Comparison of ENCODE assay signal across 1 cellular context in the genomic region with DNA sequence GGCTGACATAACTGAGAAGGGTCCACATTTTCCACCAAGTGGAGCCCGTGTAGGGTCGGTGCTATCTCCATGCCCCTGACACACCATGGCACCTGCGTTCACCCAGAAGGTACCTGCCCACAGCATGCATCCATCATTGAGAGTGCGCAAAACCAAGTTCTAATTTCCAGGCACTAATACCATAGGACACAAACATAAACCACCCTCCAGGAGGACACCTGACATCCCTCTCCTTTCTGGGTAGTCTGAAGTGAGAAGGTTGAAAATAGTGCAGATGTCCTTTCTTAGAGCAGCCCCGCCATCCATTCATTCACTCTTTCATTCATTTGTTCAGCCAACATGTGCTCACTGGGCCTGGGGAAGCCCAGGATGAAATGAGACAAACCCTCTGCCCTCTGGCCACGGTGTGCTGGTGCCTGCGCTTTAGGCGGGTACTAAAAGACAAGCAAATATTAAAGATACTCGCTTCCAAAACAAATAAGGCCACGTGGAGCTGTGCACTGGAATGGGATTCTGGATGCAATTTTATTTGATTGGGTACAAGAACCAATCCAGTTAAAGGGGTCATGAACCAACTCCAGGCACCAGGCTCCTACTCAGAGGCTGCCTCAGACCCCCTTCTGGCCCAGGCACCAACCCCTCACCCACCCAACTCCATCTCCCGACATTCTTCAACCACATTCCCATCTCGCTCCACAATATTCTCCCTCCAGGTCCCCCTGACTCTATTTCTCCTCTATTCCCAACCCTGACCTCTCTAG.
A peak's percentile ranks its signal among the peaks of the same experiment; 100 is the strongest.
TF ChIP-seq lines count a peak whose summit lies in the region.

No MANE protein-coding gene starts in this region.

TF ChIP-seq in liver, 16 proteins besides CTCF, POLR2A, EP300 and RAD21 (continued from another document):
- TF ChIP-seq, protein P1, sequence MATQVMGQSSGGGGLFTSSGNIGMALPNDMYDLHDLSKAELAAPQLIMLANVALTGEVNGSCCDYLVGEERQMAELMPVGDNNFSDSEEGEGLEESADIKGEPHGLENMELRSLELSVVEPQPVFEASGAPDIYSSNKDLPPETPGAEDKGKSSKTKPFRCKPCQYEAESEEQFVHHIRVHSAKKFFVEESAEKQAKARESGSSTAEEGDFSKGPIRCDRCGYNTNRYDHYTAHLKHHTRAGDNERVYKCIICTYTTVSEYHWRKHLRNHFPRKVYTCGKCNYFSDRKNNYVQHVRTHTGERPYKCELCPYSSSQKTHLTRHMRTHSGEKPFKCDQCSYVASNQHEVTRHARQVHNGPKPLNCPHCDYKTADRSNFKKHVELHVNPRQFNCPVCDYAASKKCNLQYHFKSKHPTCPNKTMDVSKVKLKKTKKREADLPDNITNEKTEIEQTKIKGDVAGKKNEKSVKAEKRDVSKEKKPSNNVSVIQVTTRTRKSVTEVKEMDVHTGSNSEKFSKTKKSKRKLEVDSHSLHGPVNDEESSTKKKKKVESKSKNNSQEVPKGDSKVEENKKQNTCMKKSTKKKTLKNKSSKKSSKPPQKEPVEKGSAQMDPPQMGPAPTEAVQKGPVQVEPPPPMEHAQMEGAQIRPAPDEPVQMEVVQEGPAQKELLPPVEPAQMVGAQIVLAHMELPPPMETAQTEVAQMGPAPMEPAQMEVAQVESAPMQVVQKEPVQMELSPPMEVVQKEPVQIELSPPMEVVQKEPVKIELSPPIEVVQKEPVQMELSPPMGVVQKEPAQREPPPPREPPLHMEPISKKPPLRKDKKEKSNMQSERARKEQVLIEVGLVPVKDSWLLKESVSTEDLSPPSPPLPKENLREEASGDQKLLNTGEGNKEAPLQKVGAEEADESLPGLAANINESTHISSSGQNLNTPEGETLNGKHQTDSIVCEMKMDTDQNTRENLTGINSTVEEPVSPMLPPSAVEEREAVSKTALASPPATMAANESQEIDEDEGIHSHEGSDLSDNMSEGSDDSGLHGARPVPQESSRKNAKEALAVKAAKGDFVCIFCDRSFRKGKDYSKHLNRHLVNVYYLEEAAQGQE (IDR thresholded peaks at IDR 0.05) = peak; percentile 80
- TF ChIP-seq GABPA (IDR thresholded peaks at IDR 0.05 in 1 of 2, conservative IDR thresholded peaks at IDR 0.05 in 1 of 2) = no peak
- TF ChIP-seq HNF4A (conservative IDR thresholded peaks at IDR 0.05) = peak; percentile 72 to 90
- peak; percentile 88 for TF ChIP-seq FOXA1 (IDR thresholded peaks at IDR 0.05)
- TF ChIP-seq, protein P2, sequence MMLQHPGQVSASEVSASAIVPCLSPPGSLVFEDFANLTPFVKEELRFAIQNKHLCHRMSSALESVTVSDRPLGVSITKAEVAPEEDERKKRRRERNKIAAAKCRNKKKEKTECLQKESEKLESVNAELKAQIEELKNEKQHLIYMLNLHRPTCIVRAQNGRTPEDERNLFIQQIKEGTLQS (IDR thresholded peaks at IDR 0.05) = no peak
- peak; percentile 80 for TF ChIP-seq SP1 (IDR thresholded peaks at IDR 0.05)
- no peak for TF ChIP-seq JUND (IDR thresholded peaks at IDR 0.05)
